Comparison of ENCODE assay signal across 17 cellular contexts in the genomic region with DNA sequence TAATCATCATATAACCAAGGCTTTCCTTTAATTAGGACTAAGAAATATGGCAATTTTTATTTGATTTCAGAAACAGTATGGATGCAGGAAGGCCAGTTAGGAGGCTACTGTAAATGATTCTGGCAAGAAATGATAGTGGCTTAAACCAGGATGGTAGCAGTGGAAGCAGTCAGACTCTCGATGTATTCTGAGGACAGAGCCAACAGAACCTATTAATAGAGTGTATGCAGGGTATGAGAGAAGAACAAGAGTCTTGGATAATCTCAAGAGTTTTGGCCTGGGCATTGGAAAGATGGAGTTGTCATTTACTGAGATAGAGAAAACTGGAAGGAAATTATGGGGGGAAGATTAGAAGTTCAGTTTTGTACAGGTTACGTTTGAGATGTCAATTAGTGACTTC.
DNase-seq lines count a peak whose midpoint lies in the region; ATAC-seq and TF ChIP-seq lines count a peak whose summit lies in the region.
"Had no signal": no experiment of that assay in that cellular context is flagged by ENCODE, and none has a peak within 500 bp of the region (broad histone marks: within the 10 kb centered on the region; RNA-seq: fewer than 3 reads in every experiment).

No MANE protein-coding gene starts in this region.

- intact Hi-C loops in Right ventricle myocardium inferior (cut with DNase I) (no loop called here), left ventricle myocardium inferior (cut with micrococcal nuclease) (no loop called here), heart left ventricle (cut with DNase I) (no loop called here), left cardiac atrium (cut with DNase I) (no loop called here), left ventricle myocardium superior (cut with micrococcal nuclease) (no loop called here)

- DNase-seq in Right ventricle myocardium inferior (ENCODE audit: missing footprints) (no peak), left ventricle myocardium inferior (no peak), heart left ventricle (no peak), left cardiac atrium (no peak), left ventricle myocardium superior (no peak), right atrium auricular region (ENCODE audit: low spot score) (no peak)
- DNase-seq: AML-193; Caco-2; Calu3; CD4-positive, alpha-beta T cell; CD8-positive, alpha-beta T cell; DMS79 treated with DMSO at 0.1 percent for 48 hours; GF-D8 had no signal

- H3K4me3 ChIP-seq in left ventricle myocardium inferior (no peak overlapping the region), heart left ventricle (no peak overlapping the region), right atrium auricular region (no peak overlapping the region)
- H3K4me3 ChIP-seq: A549; BLaER1 treated with 17β-estradiol and CSF1 and Interleukin-3, amounts not matched to agents 10 nM and 100 nM had no signal

- H3K27me3 ChIP-seq in left ventricle myocardium inferior (ENCODE audit: low read depth), result no peaks in the 10 kb centered on the region
- H3K27me3 ChIP-seq in heart left ventricle, result no peaks in the 10 kb centered on the region
- no peaks in the 10 kb centered on the region for H3K27me3 ChIP-seq in right atrium auricular region
- H3K27me3 ChIP-seq: BLaER1 treated with 17β-estradiol and CSF1 and Interleukin-3, amounts not matched to agents 10 nM and 100 nM had no signal

- no peak for TF ChIP-seq CTCF in left ventricle myocardium inferior (IDR thresholded peaks at IDR 0.05; ENCODE audit: borderline replicate concordance)
- no peak for TF ChIP-seq CTCF in heart left ventricle (IDR thresholded peaks at IDR 0.05)
- TF ChIP-seq CTCF in right atrium auricular region (IDR thresholded peaks at IDR 0.05), result no peak

- TF ChIP-seq POLR2A in heart left ventricle (IDR thresholded peaks at IDR 0.05), result no peak

- WGBS in heart left ventricle, 4 donors, result 42 to 67% (median 60%) methylated on average over 2 of the region's 2 CpGs

- peaks cover 16% of the 10 kb centered on the region for H3K4me1 ChIP-seq in left ventricle myocardium inferior
- H3K4me1 ChIP-seq in heart left ventricle, result peaks cover 0 to 10% (median 0%) of the 10 kb centered on the region in 12 donors
- no peaks in the 10 kb centered on the region for H3K4me1 ChIP-seq in right atrium auricular region
- H3K4me1 ChIP-seq: A549; BLaER1 treated with 17β-estradiol and CSF1 and Interleukin-3, amounts not matched to agents 10 nM and 100 nM; Caco-2 had no signal

- H3K27ac ChIP-seq in left ventricle myocardium inferior (replicated peaks) (no peak overlapping the region), heart left ventricle (peak overlapping the region in 1 of 12 donors; percentile 25), right atrium auricular region (no peak overlapping the region)
- H3K27ac ChIP-seq: 22Rv1; A549; BLaER1 treated with 17β-estradiol and CSF1 and Interleukin-3, amounts not matched to agents 10 nM and 100 nM; C4-2B had no signal

- H3K36me3 ChIP-seq in left ventricle myocardium inferior (peaks cover 70% of the 10 kb centered on the region), heart left ventricle (peaks cover 0 to 93% (median 67%) of the 10 kb centered on the region in 9 donors), right atrium auricular region (peaks cover 28% of the 10 kb centered on the region)

- H3K9me3 ChIP-seq in left ventricle myocardium inferior (replicated peaks) (no peaks in the 10 kb centered on the region), heart left ventricle (no peaks in the 10 kb centered on the region), right atrium auricular region (no peaks in the 10 kb centered on the region)
- H3K9me3 ChIP-seq: A549; BLaER1 treated with 17β-estradiol and CSF1 and Interleukin-3, amounts not matched to agents 10 nM and 100 nM; Caco-2 had no signal

- ATAC-seq in Right ventricle myocardium inferior (peak; percentile 79), heart left ventricle (peak; percentile 85 to 95 (median 90)), left cardiac atrium (no peak), left ventricle myocardium superior (peak; percentile 94)
- ATAC-seq: A549; CD8-positive, alpha-beta T cell had no signal

Comparison
In these comparisons a context has a peak if more than half of its experiments do, and no peak if none do; other contexts are left out.
1. ATAC-seq: peak in Right ventricle myocardium inferior (single experiment), heart left ventricle (4 of 4) and left ventricle myocardium superior (single experiment); none in left cardiac atrium (0 of 2).